Comparison of ENCODE assay signal across 13 cellular contexts in the genomic region with DNA sequence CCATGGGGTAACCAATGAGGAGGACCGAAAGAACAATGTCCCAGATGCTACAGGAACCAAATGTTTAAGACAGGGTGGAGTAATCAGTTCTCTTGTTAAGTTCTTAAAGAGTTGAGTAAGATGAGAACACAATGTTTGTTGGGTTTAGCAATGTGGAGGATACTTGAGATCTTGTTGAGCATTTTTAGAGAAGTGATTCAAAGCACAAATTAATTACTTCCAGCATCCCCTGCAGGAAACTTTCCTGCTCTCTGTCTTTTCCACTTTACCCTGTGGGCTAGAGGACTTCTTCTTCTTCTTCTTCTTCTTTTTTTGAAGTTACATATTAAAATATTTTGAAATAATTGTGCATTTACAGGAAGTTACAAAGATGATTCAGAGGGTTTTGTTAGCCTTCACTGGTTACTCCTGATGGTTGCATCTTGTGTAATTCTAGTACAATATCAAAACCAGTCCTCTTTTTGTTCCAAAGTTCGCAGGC. TPM values are rescaled to one million over a fixed set of nuclear protein-coding genes. Genes with fewer than 3 reads are reported as not detected.
DNase-seq lines count a peak whose midpoint lies in the region; ATAC-seq, FAIRE-seq and TF ChIP-seq lines count a peak whose summit lies in the region.
"Had no signal": no experiment of that assay in that cellular context is flagged by ENCODE, and none has a peak within 500 bp of the region (broad histone marks: within the 10 kb centered on the region; RNA-seq: fewer than 3 reads in every experiment).

No MANE protein-coding gene starts in this region.

- H3K4me3 ChIP-seq in endothelial cell of umbilical vein (replicated peaks in 1 of 3; ENCODE audit: insufficient read depth in 1 of 3, low read depth in 1 of 3, low read length in 3 of 3) = no peak overlapping the region
- no peak overlapping the region for H3K4me3 ChIP-seq in lower lobe of right lung

- ATAC-seq in Right ventricle myocardium superior (ENCODE audit: poor library complexity) (peak; percentile 51), lower lobe of right lung (peak; percentile 83 to 88), HG02610 (IDR thresholded peaks at IDR 0.05; ENCODE audit: unreplicated experiment) (no peak), GM21737 (IDR thresholded peaks at IDR 0.05; ENCODE audit: unreplicated experiment) (no peak)

- FAIRE-seq in endothelial cell of umbilical vein (lab: Jason Lieb, UNC) = no peak

- no peaks in the 10 kb centered on the region for H4K20me1 ChIP-seq in endothelial cell of umbilical vein (replicated peaks; ENCODE audit: control insufficient read depth, extremely low read depth, insufficient read depth, low read length)

- no peaks in the 10 kb centered on the region for H3K9me3 ChIP-seq in endothelial cell of umbilical vein (replicated peaks; ENCODE audit: control insufficient read depth, insufficient read depth, low read length)
- H3K9me3 ChIP-seq in lower lobe of right lung = no peaks in the 10 kb centered on the region

- H3K27ac ChIP-seq in endothelial cell of umbilical vein (ENCODE audit: insufficient read depth, low read depth, low read length) (no peak overlapping the region), lower lobe of right lung (peak overlapping the region; percentile 74)

- TF ChIP-seq CTCF in endothelial cell of umbilical vein (IDR thresholded peaks at IDR 0.05; ENCODE audit: extremely low read depth in 1 of 2, insufficient read depth in 1 of 2, low read depth in 1 of 2, low read length in 2 of 2) (no peak), lower lobe of right lung (IDR thresholded peaks at IDR 0.05) (no peak)

- no peaks in the 10 kb centered on the region for H3K9me1 ChIP-seq in endothelial cell of umbilical vein (replicated peaks; ENCODE audit: control insufficient read depth, extremely low read depth, insufficient read depth, low read length)

- no peak overlapping the region for H3K9ac ChIP-seq in endothelial cell of umbilical vein (replicated peaks; ENCODE audit: extremely low read depth, insufficient read depth, low read length)

- no peak overlapping the region for H3K4me2 ChIP-seq in endothelial cell of umbilical vein (ENCODE audit: insufficient read depth, low read length)

- H3K27me3 ChIP-seq in endothelial cell of umbilical vein (ENCODE audit: control insufficient read depth in 2 of 2, insufficient read depth in 2 of 2, low read length in 2 of 2) = no peaks in the 10 kb centered on the region
- no peaks in the 10 kb centered on the region for H3K27me3 ChIP-seq in lower lobe of right lung (ENCODE audit: low read depth)

- CTCF ChIA-PET in endothelial cell of umbilical vein (lab: Charles Lee) = no interaction called here

- no TSS peak for BruUV-seq in endothelial cell of umbilical vein (replicated peaks; lab: Mats Ljungman, UMichigan)

- H3K4me1 ChIP-seq in endothelial cell of umbilical vein (ENCODE audit: control insufficient read depth, extremely low read depth, insufficient read depth, low read length) = peaks cover 4% of the 10 kb centered on the region
- H3K4me1 ChIP-seq in lower lobe of right lung = peaks cover 65% of the 10 kb centered on the region

- POLR2A ChIA-PET in endothelial cell of umbilical vein (lab: Charles Lee) = no interaction called here

- DNase-seq in Right ventricle myocardium superior (no peak), cardiac septum (ENCODE audit: low spot score) (no peak), endothelial cell of umbilical vein (ENCODE audit: low read depth, low spot score) (no peak), lower lobe of right lung (no peak), foreskin melanocyte (no peak)
- DNase-seq in effector CD4-positive, alpha-beta T cell = no peak
- DNase-seq: activated CD4-positive, alpha-beta T cell treated with anti-CD3 and anti-CD28 coated beads, Interleukin-2, amount 10 ng/mL, durations not matched to agents 7 days and 5 days; DMS 273 treated with DMSO at 0.1 percent for 48 hours; immature natural killer cell; NCI-H2107 had no signal

- TF ChIP-seq POLR2A in endothelial cell of umbilical vein (IDR thresholded peaks at IDR 0.05; ENCODE audit: low read depth, low read length) = no peak

- no peak overlapping the region for H2AFZ ChIP-seq in endothelial cell of umbilical vein (ENCODE audit: low read depth, low read length)

- dilution Hi-C loops in endothelial cell of umbilical vein (cut with MboI; ENCODE audit: extremely low pct_ligation_motif_present, low sequenced_read_pairs) = no loop called here

- H3K36me3 ChIP-seq in endothelial cell of umbilical vein (ENCODE audit: control insufficient read depth in 2 of 2, extremely low read depth in 1 of 2, insufficient read depth in 2 of 2, low read length in 2 of 2) = no peaks in the 10 kb centered on the region
- no peaks in the 10 kb centered on the region for H3K36me3 ChIP-seq in lower lobe of right lung

- intact Hi-C loops in Right ventricle myocardium superior (cut with DNase I) = no loop called here
- intact Hi-C loops in cardiac septum (cut with DNase I) = no loop called here
- intact Hi-C loops in endothelial cell of umbilical vein (cut with micrococcal nuclease) = no loop called here
- intact Hi-C loops in lower lobe of right lung (cut with DNase I) = no loop called here

- peaks cover 68% of the 10 kb centered on the region for H3K79me2 ChIP-seq in endothelial cell of umbilical vein (ENCODE audit: control insufficient read depth, insufficient read depth, low read length)

TF ChIP-seq in endothelial cell of umbilical vein, 7 proteins besides CTCF, POLR2A, EP300 and RAD21:
- TF ChIP-seq MYC (IDR thresholded peaks at IDR 0.05; ENCODE audit: low read depth, low read length) (no peak), FOS (IDR thresholded peaks at IDR 0.05; ENCODE audit: borderline replicate concordance, insufficient read depth, low read length) (peak; percentile 22)

RNA-seq across cellular contexts. Expression of a gene that starts 13.4 kb away (rescaled TPM):
- total RNA-seq in Right ventricle myocardium superior = 18.5 TPM
- 37.8 TPM for total RNA-seq in cardiac septum
- total RNA-seq in endothelial cell of umbilical vein = 33.0 and 35.9 TPM in 2 replicates
- 33.2 and 39.1 TPM in 2 replicates for polyA plus RNA-seq in endothelial cell of umbilical vein
- 16.1 and 16.3 TPM in 2 replicates for polyA plus RNA-seq in endothelial cell of umbilical vein (2011; cell fraction: cytosol; rRNA removed)
- polyA plus RNA-seq in endothelial cell of umbilical vein (2011; cell fraction: nucleus; rRNA removed) = 17.8 and 25.6 TPM in 2 replicates
- polyA plus RNA-seq in endothelial cell of umbilical vein (2012) = 23.9 and 31.4 TPM in 2 replicates
- polyA minus RNA-seq in endothelial cell of umbilical vein = 162 and 181 TPM in 2 replicates
- polyA minus RNA-seq in endothelial cell of umbilical vein (2011; cell fraction: cytosol; rRNA and poly(A)+ RNA removed) = 22.0 TPM
- polyA minus RNA-seq in endothelial cell of umbilical vein (2011; cell fraction: nucleus; rRNA and poly(A)+ RNA removed) = 46.8 and 50.8 TPM in 2 replicates
- total RNA-seq in lower lobe of right lung = 89.0 TPM
- total RNA-seq: OCI-LY7 had no signal

Comparison
In these comparisons a context has a peak if more than half of its experiments do, and no peak if none do; other contexts are left out.
1. ATAC-seq: peak in Right ventricle myocardium superior (single experiment) and lower lobe of right lung (2 of 2); none in HG02610 (single experiment) and GM21737 (single experiment).